In genomic region chr6:20875369-20875963, GRCh38 we compare ENCODE assay signal across 8 cellular contexts.
DNase-seq lines count a peak whose midpoint lies in the region; ATAC-seq, FAIRE-seq and TF ChIP-seq lines count a peak whose summit lies in the region.
"Had no signal": no experiment of that assay in that cellular context is flagged by ENCODE, and none has a peak within 500 bp of the region (broad histone marks: within the 10 kb centered on the region; RNA-seq: fewer than 3 reads in every experiment).

No MANE protein-coding gene starts in this region.

- no peaks in the 10 kb centered on the region for H3K79me2 ChIP-seq in GM12878 (ENCODE audit: control insufficient read depth, insufficient read depth, low read length)
- no peaks in the 10 kb centered on the region for H3K79me2 ChIP-seq in neural cell (replicated peaks; ENCODE audit: insufficient read depth, low read length)

- H3K36me3 ChIP-seq in GM12878 (ENCODE audit: control insufficient read depth in 2 of 2, insufficient read depth in 2 of 2, low read length in 1 of 2) (no peaks in the 10 kb centered on the region), neural cell (ENCODE audit: insufficient read depth, low read length) (no peaks in the 10 kb centered on the region)

- DNase-seq in NCI-H128 (lab: John Stamatoyannopoulos, UW; ENCODE audit: unreplicated experiment) (peak; percentile 14), GM12878 (ENCODE audit: low read depth, low spot score) (no peak), cerebellar cortex (ENCODE audit: low spot score) (no peak)
- DNase-seq: left cardiac atrium had no signal

- ATAC-seq in GM12878 (no peak), HG02623 (IDR thresholded peaks at IDR 0.05; ENCODE audit: unreplicated experiment) (no peak), GM19324 (IDR thresholded peaks at IDR 0.05; ENCODE audit: low FRiP score, unreplicated experiment) (no peak)

- H3K4me3 ChIP-seq in GM12878 (no peak overlapping the region), neural cell (ENCODE audit: low read length) (peak overlapping the region; percentile 9)

- no peaks in the 10 kb centered on the region for H3K9me2 ChIP-seq in neural cell (ENCODE audit: insufficient read depth, low read length)

- TF ChIP-seq RAD21 in GM12878 (IDR thresholded peaks at IDR 0.05; ENCODE audit: insufficient read depth, low read depth, low read length) (peak; percentile 60), neural cell (conservative IDR thresholded peaks at IDR 0.05) (peak; percentile 82)

- POLR2A ChIA-PET in GM12878 (lab: Charles Lee), result interaction anchor here (1.5 kb wide), 1 partner anchor 713 kb away, joined by 17 read pairs; no protein-coding TSS in a partner anchor

- CTCF ChIA-PET in GM12878 (lab: Yijun Ruan, JAX), result interaction anchor here (0.7 to 3.7 kb wide), 18 partner anchors 9 to 751 kb away, joined by 3 to 38 read pairs (median 3); partner anchors contain the start of gene SOX4

- RAD21 ChIA-PET in GM12878 (lab: Charles Lee; ENCODE audit: unreplicated experiment), result interaction anchor here (0.7 to 4.5 kb wide), 15 partner anchors 9 to 1861 kb away, joined by 3 to 68 read pairs (median 5); partner anchors contain the start of gene SOX4

- TF ChIP-seq EP300 in GM12878 (IDR thresholded peaks at IDR 0.05; ENCODE audit: borderline replicate concordance in 1 of 2, control insufficient read depth in 1 of 2, low read depth in 2 of 2, low read length in 2 of 2), result no peak
- no peak for TF ChIP-seq EP300 in neural cell (conservative IDR thresholded peaks at IDR 0.05; ENCODE audit: poor library complexity, severe bottlenecking)

- FAIRE-seq in GM12878 (lab: Jason Lieb, UNC), result no peak

- H4K20me1 ChIP-seq in GM12878 (ENCODE audit: control insufficient read depth, insufficient read depth) (no peaks in the 10 kb centered on the region), neural cell (ENCODE audit: insufficient read depth) (no peaks in the 10 kb centered on the region)

- WGBS in GM12878 (ENCODE audit: insufficient coverage, insufficient replicate concordance, low lambda C conversion rate, missing lambda C conversion rate), result 46% methylated on average over 1 of the region's 1 CpG

- intact Hi-C loops in GM12878 (cut with micrococcal nuclease; ENCODE audit: unreplicated experiment), result loop anchor here (1.0 to 10.0 kb wide), 4 partner anchors 282 to 714 kb away; no protein-coding TSS in a partner anchor

- in situ Hi-C loops in GM12878 (cut with MboI), result loop anchor here (10.0 kb wide), 1 partner anchor 709 kb away; no protein-coding TSS in a partner anchor

- H3K27me3 ChIP-seq in GM12878 (replicated peaks in 1 of 2; ENCODE audit: control insufficient read depth in 2 of 2, insufficient read depth in 2 of 2, low read length in 1 of 2), result no peaks in the 10 kb centered on the region
- H3K27me3 ChIP-seq in neural cell (ENCODE audit: insufficient read depth, low read depth, low read length), result no peaks in the 10 kb centered on the region

- no peaks in the 10 kb centered on the region; the same call in 2 of the 3 replicates for H3K9me3 ChIP-seq in GM12878 (replicated peaks; ENCODE audit: control insufficient read depth, insufficient read depth, low read length)
- no peaks in the 10 kb centered on the region for H3K9me3 ChIP-seq in neural cell (ENCODE audit: low read length)

- no TSS peak for BruUV-seq in GM12878 (replicated peaks; lab: Mats Ljungman, UMichigan)

- H3K27ac ChIP-seq in GM12878 (ENCODE audit: control insufficient read depth, insufficient read depth) (no peak overlapping the region), neural cell (ENCODE audit: low read length) (peak overlapping the region; percentile 16)

- H2AFZ ChIP-seq in GM12878 (ENCODE audit: control insufficient read depth, low read depth, low read length) (no peak overlapping the region), neural cell (ENCODE audit: low read depth, low read length) (no peak overlapping the region)

- TF ChIP-seq POLR2A in GM12878 (IDR thresholded peaks at IDR 0.05; ENCODE audit: low read depth, low read length), result no peak

- H3K9ac ChIP-seq in GM12878 (ENCODE audit: control insufficient read depth, insufficient read depth, low read length) (no peak overlapping the region), neural cell (ENCODE audit: low read length) (peak overlapping the region; percentile 20)

- SMC1A ChIA-PET in GM12878 (lab: Charles Lee; ENCODE audit: uncharacterized antibody, unreplicated experiment), result interaction anchor here (0.6 to 4.9 kb wide), 28 partner anchors 19 to 872 kb away, joined by 3 to 48 read pairs (median 3); partner anchors contain the start of gene SOX4

- TF ChIP-seq CTCF in GM12872 (IDR thresholded peaks at IDR 0.05; ENCODE audit: insufficient read depth, low read depth, low read length) (peak; percentile 43), GM12878 (IDR thresholded peaks at IDR 0.05 in 2 of 3, conservative IDR thresholded peaks at IDR 0.05 in 1 of 3; ENCODE audit: control insufficient read depth in 2 of 3, extremely low read depth in 1 of 3, insufficient read depth in 1 of 3, low read depth in 3 of 3, low read length in 3 of 3) (peak; percentile 24 to 47 (median 32); a peak in 4 of 6 replicates), neural cell (IDR thresholded peaks at IDR 0.05; ENCODE audit: poor library complexity, severe bottlenecking) (peak; percentile 77)

- H3K4me2 ChIP-seq in GM12878 (ENCODE audit: control insufficient read depth, insufficient read depth) (no peak overlapping the region), neural cell (ENCODE audit: low read length) (peak overlapping the region; percentile 56)

- peaks cover 18% of the 10 kb centered on the region; the same call in 1 of the 2 replicates for H3K4me1 ChIP-seq in GM12878 (ENCODE audit: control insufficient read depth, insufficient read depth, low read length)

- no peaks in the 10 kb centered on the region for H3F3A ChIP-seq in neural cell (ENCODE audit: insufficient read depth, low read length, poor library complexity, severe bottlenecking)

TF ChIP-seq in GM12878, 131 proteins besides CTCF, POLR2A, EP300 and RAD21:
- no peak for TF ChIP-seq RELB (IDR thresholded peaks at IDR 0.05; ENCODE audit: low read depth)
- peak; percentile 56; the same call in 1 of the 2 replicates for TF ChIP-seq SMC3 (IDR thresholded peaks at IDR 0.05; ENCODE audit: borderline replicate concordance, low read length)
TF ChIP-seq in GM12878: peak in this region for 1.

TF ChIP-seq in neural cell, 6 proteins besides CTCF, POLR2A, EP300 and RAD21:
- TF ChIP-seq EZH2 (IDR thresholded peaks at IDR 0.05; ENCODE audit: borderline replicate concordance, insufficient read depth, low read length, poor library complexity, severe bottlenecking) (no peak), SMC3 (conservative IDR thresholded peaks at IDR 0.05; ENCODE audit: poor library complexity) (peak; percentile 82)
- TF ChIP-seq, protein P1, sequence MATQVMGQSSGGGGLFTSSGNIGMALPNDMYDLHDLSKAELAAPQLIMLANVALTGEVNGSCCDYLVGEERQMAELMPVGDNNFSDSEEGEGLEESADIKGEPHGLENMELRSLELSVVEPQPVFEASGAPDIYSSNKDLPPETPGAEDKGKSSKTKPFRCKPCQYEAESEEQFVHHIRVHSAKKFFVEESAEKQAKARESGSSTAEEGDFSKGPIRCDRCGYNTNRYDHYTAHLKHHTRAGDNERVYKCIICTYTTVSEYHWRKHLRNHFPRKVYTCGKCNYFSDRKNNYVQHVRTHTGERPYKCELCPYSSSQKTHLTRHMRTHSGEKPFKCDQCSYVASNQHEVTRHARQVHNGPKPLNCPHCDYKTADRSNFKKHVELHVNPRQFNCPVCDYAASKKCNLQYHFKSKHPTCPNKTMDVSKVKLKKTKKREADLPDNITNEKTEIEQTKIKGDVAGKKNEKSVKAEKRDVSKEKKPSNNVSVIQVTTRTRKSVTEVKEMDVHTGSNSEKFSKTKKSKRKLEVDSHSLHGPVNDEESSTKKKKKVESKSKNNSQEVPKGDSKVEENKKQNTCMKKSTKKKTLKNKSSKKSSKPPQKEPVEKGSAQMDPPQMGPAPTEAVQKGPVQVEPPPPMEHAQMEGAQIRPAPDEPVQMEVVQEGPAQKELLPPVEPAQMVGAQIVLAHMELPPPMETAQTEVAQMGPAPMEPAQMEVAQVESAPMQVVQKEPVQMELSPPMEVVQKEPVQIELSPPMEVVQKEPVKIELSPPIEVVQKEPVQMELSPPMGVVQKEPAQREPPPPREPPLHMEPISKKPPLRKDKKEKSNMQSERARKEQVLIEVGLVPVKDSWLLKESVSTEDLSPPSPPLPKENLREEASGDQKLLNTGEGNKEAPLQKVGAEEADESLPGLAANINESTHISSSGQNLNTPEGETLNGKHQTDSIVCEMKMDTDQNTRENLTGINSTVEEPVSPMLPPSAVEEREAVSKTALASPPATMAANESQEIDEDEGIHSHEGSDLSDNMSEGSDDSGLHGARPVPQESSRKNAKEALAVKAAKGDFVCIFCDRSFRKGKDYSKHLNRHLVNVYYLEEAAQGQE (IDR thresholded peaks at IDR 0.05; ENCODE audit: borderline replicate concordance), result no peak
